In the genomic region with DNA sequence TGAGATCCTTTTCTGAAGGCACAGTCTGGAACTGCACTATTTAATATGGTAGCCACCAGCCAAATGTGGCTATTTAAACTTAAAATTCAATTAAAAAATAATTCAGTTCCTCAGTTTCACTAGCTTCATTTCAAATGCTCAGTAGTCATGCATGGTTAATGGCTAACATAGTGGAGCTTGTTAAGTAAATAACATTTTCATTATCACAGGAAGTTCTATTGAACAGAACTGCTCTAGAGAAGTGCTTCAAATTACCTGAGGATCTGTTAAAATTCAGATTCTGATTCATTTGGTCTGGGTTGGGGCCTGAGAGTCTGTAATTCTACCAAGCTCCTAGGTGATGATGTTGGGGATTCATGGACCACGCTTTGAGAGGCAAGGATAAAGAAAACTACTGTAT, we compare ENCODE assay signal across 21 cellular contexts.
"Had no signal": no experiment of that assay in that cellular context is flagged by ENCODE, and none has a peak within 500 bp of the region (broad histone marks: within the 10 kb centered on the region; RNA-seq: fewer than 3 reads in every experiment).

No MANE protein-coding gene starts in this region.

- H3K9ac ChIP-seq: neural progenitor cell had no signal

- H3K4me3 ChIP-seq: coronary artery, dorsolateral prefrontal cortex, heart left ventricle, left ventricle myocardium inferior, lung, neural progenitor cell, ovary, prostate gland, thyroid gland, uterus had no signal

- H3K36me3 ChIP-seq: heart left ventricle, left ventricle myocardium inferior, neural progenitor cell, ovary, prostate gland, thyroid gland, uterus had no signal

- ATAC-seq: heart left ventricle, sciatic nerve had no signal

- FAIRE-seq: frontal cortex, islet of Langerhans had no signal

- H2AFZ ChIP-seq: neural progenitor cell had no signal

- H3K9me3 ChIP-seq: heart left ventricle, left ventricle myocardium inferior, ovary, prostate gland, thyroid gland, uterus had no signal

- H3K27me3 ChIP-seq: dorsolateral prefrontal cortex, heart left ventricle, neural progenitor cell, ovary, thyroid gland, uterus had no signal

- DNase-seq: dorsolateral prefrontal cortex; effector CD8-positive, alpha-beta T cell; heart left ventricle; hypothalamus; kidney glomerular epithelial cell; left ventricle myocardium inferior; mesenchymal stem cell; midbrain; nucleus accumbens; ovary; retina; stimulated activated naive CD4-positive, alpha-beta T cell; thyroid gland; uterus had no signal

- H3K27ac ChIP-seq: coronary artery, dorsolateral prefrontal cortex, heart left ventricle, left ventricle myocardium inferior, neural progenitor cell, ovary, prostate gland, thyroid gland, uterus had no signal

- H3K4me2 ChIP-seq: neural progenitor cell had no signal

- H3K4me1 ChIP-seq: left ventricle myocardium inferior, neural progenitor cell, prostate gland, thyroid gland, uterus had no signal
